ENCODE assay signal across 8 cellular contexts in genomic region chr4:2534904-2535385, GRCh38. TPM values are rescaled to one million over a fixed set of nuclear protein-coding genes. Genes with fewer than 3 reads are reported as not detected.
A peak's percentile ranks its signal among the peaks of the same experiment; 100 is the strongest.
DNase-seq lines count a peak whose midpoint lies in the region; ATAC-seq lines count a peak whose summit lies in the region.

No MANE protein-coding gene starts in this region.

- no peaks in the 10 kb centered on the region for H3K9me3 Mint-ChIP-seq in activated T-cell treated with anti-CD3 and anti-CD28 coated beads, Interleukin-2, amount 50 U/mL, for 72 hours
- no peaks in the 10 kb centered on the region for H3K9me3 Mint-ChIP-seq in activated naive CD8-positive, alpha-beta T cell treated with anti-CD3 and anti-CD28 coated beads, Interleukin-2, amount 50 U/mL, for 24 hours

- DNase-seq in activated T-cell treated with anti-CD3 and anti-CD28 coated beads, Interleukin-2, amount 50 U/mL, for 72 hours: no peak
- DNase-seq in activated T-cell treated with anti-CD3 and anti-CD28 coated beads, Interleukin-2, amount 50 U/mL, for 1 hour: no peak
- DNase-seq in activated naive CD8-positive, alpha-beta T cell treated with anti-CD3 and anti-CD28 coated beads, Interleukin-2, amount 50 U/mL, for 24 hours: no peak
- DNase-seq in kidney tubule cell (ENCODE audit: low spot score): peak; percentile 33
- DNase-seq in DMS 273 treated with DMSO at 0.1 percent for 48 hours (lab: John Stamatoyannopoulos, UW): no peak
- no peak for DNase-seq in islet precursor cell

- peaks cover 25% of the 10 kb centered on the region for H3K4me1 Mint-ChIP-seq in activated T-cell treated with anti-CD3 and anti-CD28 coated beads, Interleukin-2, amount 50 U/mL, for 72 hours (ENCODE audit: low read depth)
- peaks cover 22% of the 10 kb centered on the region for H3K4me1 Mint-ChIP-seq in activated naive CD8-positive, alpha-beta T cell treated with anti-CD3 and anti-CD28 coated beads, Interleukin-2, amount 50 U/mL, for 24 hours

- H3K4me3 Mint-ChIP-seq in activated T-cell treated with anti-CD3 and anti-CD28 coated beads, Interleukin-2, amount 50 U/mL, for 72 hours: peak overlapping the region; percentile 94 to 95
- H3K4me3 Mint-ChIP-seq in activated naive CD8-positive, alpha-beta T cell treated with anti-CD3 and anti-CD28 coated beads, Interleukin-2, amount 50 U/mL, for 24 hours: peak overlapping the region; percentile 93

- H3K36me3 Mint-ChIP-seq in activated T-cell treated with anti-CD3 and anti-CD28 coated beads, Interleukin-2, amount 50 U/mL, for 72 hours (ENCODE audit: insufficient read depth in 2 of 2): peaks cover 1% of the 10 kb centered on the region in 2 donors
- peaks cover 4% of the 10 kb centered on the region for H3K36me3 Mint-ChIP-seq in activated naive CD8-positive, alpha-beta T cell treated with anti-CD3 and anti-CD28 coated beads, Interleukin-2, amount 50 U/mL, for 24 hours (ENCODE audit: low read depth)

- peaks cover 9% of the 10 kb centered on the region for H3K4me1 ChIP-seq in thymus (ENCODE audit: control insufficient read depth, insufficient read depth, low read length)

- no peaks in the 10 kb centered on the region for H3K27me3 Mint-ChIP-seq in activated T-cell treated with anti-CD3 and anti-CD28 coated beads, Interleukin-2, amount 50 U/mL, for 72 hours (ENCODE audit: low read depth)
- H3K27me3 Mint-ChIP-seq in activated naive CD8-positive, alpha-beta T cell treated with anti-CD3 and anti-CD28 coated beads, Interleukin-2, amount 50 U/mL, for 24 hours: no peaks in the 10 kb centered on the region

- no peak for ATAC-seq in activated T-cell treated with anti-CD3 and anti-CD28 coated beads, Interleukin-2, amount 50 U/mL, for 72 hours (replicated peaks in 1 of 2)
- no peak for ATAC-seq in activated naive CD8-positive, alpha-beta T cell treated with anti-CD3 and anti-CD28 coated beads, Interleukin-2, amount 50 U/mL, for 24 hours
- no peak for ATAC-seq in activated CD4-positive, CD25-positive, alpha-beta regulatory T cell treated with anti-CD3 and anti-CD28 coated beads, Interleukin-2, amount 50 U/mL, for 24 hours

- peak overlapping the region; percentile 96 for H3K27ac Mint-ChIP-seq in activated T-cell treated with anti-CD3 and anti-CD28 coated beads, Interleukin-2, amount 50 U/mL, for 72 hours
- H3K27ac Mint-ChIP-seq in activated naive CD8-positive, alpha-beta T cell treated with anti-CD3 and anti-CD28 coated beads, Interleukin-2, amount 50 U/mL, for 24 hours: peak overlapping the region; percentile 95

- no peaks in the 10 kb centered on the region for H3K9me3 ChIP-seq in thymus (ENCODE audit: control insufficient read depth)

- H3K36me3 ChIP-seq in thymus (ENCODE audit: control insufficient read depth, insufficient read depth): no peaks in the 10 kb centered on the region

- peak overlapping the region; percentile 27 for H3K27ac ChIP-seq in thymus (ENCODE audit: low read depth)

- H3K4me3 ChIP-seq in thymus (ENCODE audit: low read length): peak overlapping the region; percentile 70

- H3K27me3 ChIP-seq in thymus (ENCODE audit: control insufficient read depth, insufficient read depth): no peaks in the 10 kb centered on the region

- 47% methylated on average over 6 of the region's 6 CpGs for WGBS in thymus

RNA-seq across cellular contexts. Expression of gene FAM193A, which starts 1.5 kb away (rescaled TPM):
- 10 to 100 TPM; 36.2 to 36.5 TPM for total RNA-seq in activated T-cell treated with anti-CD3 and anti-CD28 coated beads, Interleukin-2, amount 50 U/mL, for 72 hours
- 13.8 TPM for polyA plus RNA-seq in thymus
